ENCODE assay signal across 10 cellular contexts in the genomic region with DNA sequence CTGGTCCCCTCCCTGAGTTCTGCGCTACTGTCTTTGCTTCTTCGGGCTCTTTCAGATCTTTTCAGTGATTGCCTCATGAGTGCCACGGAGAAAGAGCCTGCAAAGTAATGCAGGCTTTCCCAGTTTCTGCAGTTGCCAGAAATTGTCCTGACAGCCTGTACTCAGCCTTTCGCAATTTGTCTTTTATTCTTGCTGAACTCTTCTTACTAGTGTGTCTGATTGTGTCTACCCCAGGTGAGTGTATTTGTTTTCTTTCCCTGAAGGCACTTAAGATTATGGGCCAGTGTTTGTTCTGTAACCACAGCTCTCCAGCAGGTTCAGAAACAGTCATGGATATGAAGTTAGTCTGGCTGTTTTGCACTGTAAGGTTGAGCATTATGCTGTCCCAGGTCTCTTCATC. TPM values are rescaled to one million over a fixed set of nuclear protein-coding genes. Genes with fewer than 3 reads are reported as not detected.
DNase-seq lines count a peak whose midpoint lies in the region; ATAC-seq and TF ChIP-seq lines count a peak whose summit lies in the region.
"Had no signal": no experiment of that assay in that cellular context is flagged by ENCODE, and none has a peak within 500 bp of the region (broad histone marks: within the 10 kb centered on the region; RNA-seq: fewer than 3 reads in every experiment).

No MANE protein-coding gene starts in this region.

- H2BK20ac ChIP-seq in IMR-90 (ENCODE audit: low read depth, low read length): no peak overlapping the region

- H2BK12ac ChIP-seq in mesenchymal stem cell (ENCODE audit: low read length in 2 of 2): no peak overlapping the region

- no peak overlapping the region for H4K91ac ChIP-seq in IMR-90 (ENCODE audit: insufficient read depth, low read depth, low read length)
- no peak overlapping the region for H4K91ac ChIP-seq in mesenchymal stem cell (ENCODE audit: low read length)

- peak overlapping the region; percentile 55; the same call in 1 of the 2 replicates for H3K4me2 ChIP-seq in IMR-90 (ENCODE audit: low read depth, low read length)
- H3K4me2 ChIP-seq in mesenchymal stem cell (ENCODE audit: low read length, poor library complexity, severe bottlenecking): no peak overlapping the region

- H3K18ac ChIP-seq in IMR-90 (ENCODE audit: low read depth, low read length): no peak overlapping the region
- H3K18ac ChIP-seq in mesenchymal stem cell (ENCODE audit: low read depth in 1 of 2, low read length in 2 of 2): no peak overlapping the region

- peak overlapping the region; percentile 11; the same call in 1 of the 2 replicates for H3K27ac ChIP-seq in IMR-90 (ENCODE audit: insufficient read depth, low read length)
- no peak overlapping the region for H3K27ac ChIP-seq in mesenchymal stem cell (ENCODE audit: low read length, poor library complexity, severe bottlenecking)

- no peak overlapping the region; the same call in 1 of the 2 replicates for H3K14ac ChIP-seq in IMR-90 (replicated peaks; ENCODE audit: low read depth, low read length)
- no peak overlapping the region for H3K14ac ChIP-seq in mesenchymal stem cell (ENCODE audit: low read length in 2 of 2)

- no peaks in the 10 kb centered on the region for H3K36me3 ChIP-seq in IMR-90 (ENCODE audit: control insufficient read depth, insufficient read depth, low read length)
- peaks cover 0 to 4% of the 10 kb centered on the region in 2 experiments for H3K36me3 ChIP-seq in mesenchymal stem cell (ENCODE audit: control insufficient read depth in 1 of 2, insufficient read depth in 2 of 2, low read depth in 1 of 2, low read length in 2 of 2)

- no peaks in the 10 kb centered on the region for H3K27me3 Mint-ChIP-seq in central memory CD8-positive, alpha-beta T cell
- H3K27me3 Mint-ChIP-seq: memory B cell had no signal

- no peak overlapping the region for H2AK9ac ChIP-seq in IMR-90 (replicated peaks; ENCODE audit: low read depth, low read length, poor library complexity)

- H2AFZ ChIP-seq in IMR-90 (replicated peaks; ENCODE audit: low read length, poor library complexity) (no peak overlapping the region), mesenchymal stem cell (ENCODE audit: low read depth, low read length) (no peak overlapping the region)

- in situ Hi-C loops in IMR-90 (cut with MboI; ENCODE audit: low sequenced_read_pairs): no loop called here

- H3K9me3 ChIP-seq in IMR-90 (ENCODE audit: control insufficient read depth, insufficient read depth, low read length): no peaks in the 10 kb centered on the region
- H3K9me3 ChIP-seq in mesenchymal stem cell (ENCODE audit: control insufficient read depth, low read length): no peaks in the 10 kb centered on the region

- peaks cover 18% of the 10 kb centered on the region for H3K4me1 ChIP-seq in IMR-90 (ENCODE audit: control insufficient read depth, insufficient read depth, low read length)
- H3K4me1 ChIP-seq in mesenchymal stem cell (ENCODE audit: control insufficient read depth, insufficient read depth, low read depth, low read length): peaks cover 5% of the 10 kb centered on the region

- H4K8ac ChIP-seq in IMR-90 (ENCODE audit: low read depth in 2 of 2, low read length in 2 of 2): no peak overlapping the region
- H4K8ac ChIP-seq in mesenchymal stem cell (ENCODE audit: low read length): no peak overlapping the region

- no peak for TF ChIP-seq RAD21 in IMR-90 (IDR thresholded peaks at IDR 0.05; ENCODE audit: low read length)

- POLR2A ChIA-PET in IMR-90 (lab: Charles Lee; ENCODE audit: unreplicated experiment): no interaction called here

- no peak overlapping the region for H2AK5ac ChIP-seq in IMR-90 (ENCODE audit: low read depth, low read length)
- H2AK5ac ChIP-seq in mesenchymal stem cell (ENCODE audit: low read length, severe bottlenecking): no peak overlapping the region

- H3K27me3 ChIP-seq in IMR-90 (ENCODE audit: control insufficient read depth, insufficient read depth, low read length) (no peaks in the 10 kb centered on the region), mesenchymal stem cell (ENCODE audit: control insufficient read depth in 1 of 2, insufficient read depth in 1 of 2, low read length in 2 of 2) (no peaks in the 10 kb centered on the region)

- no peak overlapping the region for H4K5ac ChIP-seq in IMR-90 (ENCODE audit: low read depth, low read length)

- H3K56ac ChIP-seq in IMR-90 (ENCODE audit: extremely low read depth, insufficient read depth, low read length): no peak overlapping the region

- dilution Hi-C loops in IMR-90 (cut with HindIII; ENCODE audit: low sequenced_read_pairs, unreplicated experiment): no loop called here

- peaks cover 89% of the 10 kb centered on the region for H4K20me1 ChIP-seq in IMR-90 (ENCODE audit: insufficient read depth, low read length)

- ATAC-seq in IMR-90 (ENCODE audit: low read depth) (peak; percentile 34), HG03571 (IDR thresholded peaks at IDR 0.05; ENCODE audit: unreplicated experiment) (no peak)
- no peak for ATAC-seq in central memory CD8-positive, alpha-beta T cell (replicated peaks; ENCODE audit: extremely low read depth, poor library complexity, severe bottlenecking)

- peaks cover 68% of the 10 kb centered on the region for H3K4me1 Mint-ChIP-seq in central memory CD8-positive, alpha-beta T cell

- H3K4me3 Mint-ChIP-seq in central memory CD8-positive, alpha-beta T cell: no peak overlapping the region
- H3K4me3 Mint-ChIP-seq: memory B cell had no signal

- H3K4me3 ChIP-seq in AG10803 (ENCODE audit: low read length) (no peak overlapping the region), IMR-90 (ENCODE audit: insufficient read depth, low read depth, low read length) (no peak overlapping the region), mesenchymal stem cell (ENCODE audit: insufficient read depth in 1 of 2, low read depth in 1 of 2, low read length in 2 of 2) (peak overlapping the region in 1 of 2 experiments; percentile 36)

- intact Hi-C loops in IMR-90 (cut with micrococcal nuclease): no loop called here

- H3K79me1 ChIP-seq in IMR-90 (ENCODE audit: low read depth in 1 of 2, low read length in 2 of 2) (peaks cover 22 to 81% of the 10 kb centered on the region in 2 experiments), mesenchymal stem cell (replicated peaks; ENCODE audit: low read length, poor library complexity, severe bottlenecking) (peaks cover 16% of the 10 kb centered on the region)

- H2BK120ac ChIP-seq in IMR-90 (ENCODE audit: low read depth, low read length) (no peak overlapping the region), mesenchymal stem cell (ENCODE audit: low read depth, low read length) (no peak overlapping the region)

- H3K9me3 Mint-ChIP-seq in central memory CD8-positive, alpha-beta T cell: no peaks in the 10 kb centered on the region
- H3K9me3 Mint-ChIP-seq: memory B cell had no signal

- H3K9ac ChIP-seq in IMR-90 (ENCODE audit: low read depth, low read length) (no peak overlapping the region), mesenchymal stem cell (ENCODE audit: low read length) (peak overlapping the region; percentile 55)

- CTCF ChIA-PET in IMR-90 (lab: Yijun Ruan, JAX): no interaction called here

- TF ChIP-seq CTCF in AG10803 (conservative IDR thresholded peaks at IDR 0.05; ENCODE audit: low read length) (no peak), IMR-90 (conservative IDR thresholded peaks at IDR 0.05; ENCODE audit: low read depth, low read length) (no peak)

- no peak overlapping the region for H2BK5ac ChIP-seq in IMR-90 (ENCODE audit: low read depth, low read length, poor library complexity, severe bottlenecking)
- no peak overlapping the region for H2BK5ac ChIP-seq in mesenchymal stem cell (ENCODE audit: low read depth, low read length, poor library complexity, severe bottlenecking)

- peak overlapping the region; percentile 54 for H3K27ac Mint-ChIP-seq in central memory CD8-positive, alpha-beta T cell (ENCODE audit: low read depth)
- H3K27ac Mint-ChIP-seq: memory B cell had no signal

- H2BK15ac ChIP-seq in IMR-90 (ENCODE audit: low read depth, low read length) (no peak overlapping the region), mesenchymal stem cell (ENCODE audit: low read depth, poor library complexity, severe bottlenecking) (no peak overlapping the region)

- DNase-seq in AG10803 (ENCODE audit: low read depth) (peak; percentile 63), IMR-90 (peak; percentile 41), mesenchymal stem cell (peak; percentile 55), NCI-H1105 treated with DMSO at 0.1 percent for 48 hours (lab: John Stamatoyannopoulos, UW) (no peak), DMS 273 treated with DMSO at 0.1 percent for 48 hours (lab: John Stamatoyannopoulos, UW) (no peak)
- no peak for DNase-seq in central memory CD8-positive, alpha-beta T cell (ENCODE audit: low spot score in 2 of 2)
- DNase-seq in central memory CD4-positive, alpha-beta T cell: no peak
- DNase-seq: aorta had no signal

- peaks cover 15% of the 10 kb centered on the region for H3K9me1 ChIP-seq in IMR-90 (ENCODE audit: insufficient read depth, low read length)

- H3K4ac ChIP-seq in IMR-90 (ENCODE audit: low read depth, low read length) (no peak overlapping the region), mesenchymal stem cell (ENCODE audit: low read depth in 1 of 2, low read length in 2 of 2) (no peak overlapping the region)

- no peak for TF ChIP-seq POLR2A in IMR-90 (IDR thresholded peaks at IDR 0.05; ENCODE audit: low read depth, low read length)

- WGBS in IMR-90 (ENCODE audit: extremely low coverage in 2 of 2, insufficient read length in 1 of 2), 2 experiments: 45% methylated on average over 3 of the region's 4 CpGs; no CpG with 5 or more reads in 1 of the 2 experiments
- WGBS in mesenchymal stem cell: 70% methylated on average over 4 of the region's 4 CpGs

- no peaks in the 10 kb centered on the region for H3K36me3 Mint-ChIP-seq in central memory CD8-positive, alpha-beta T cell (ENCODE audit: insufficient read depth)

- H3K23ac ChIP-seq in IMR-90 (ENCODE audit: low read depth, low read length): peak overlapping the region; percentile 37; the same call in 1 of the 2 replicates
- H3K23ac ChIP-seq in mesenchymal stem cell (ENCODE audit: low read length in 2 of 2): no peak overlapping the region

- no TSS peak for BruUV-seq in IMR-90 (replicated peaks; lab: Mats Ljungman, UMichigan)

TF ChIP-seq in IMR-90, 13 proteins besides CTCF, POLR2A, EP300 and RAD21:
- TF ChIP-seq CEBPB (IDR thresholded peaks at IDR 0.05; ENCODE audit: low read depth, low read length) (peak; percentile 68), SMC3 (IDR thresholded peaks at IDR 0.05; ENCODE audit: low read depth, low read length) (no peak)
TF ChIP-seq in IMR-90: peak in this region for 1.

RNA-seq across cellular contexts. Expression of gene FAM193A, which starts 47.1 kb away (rescaled TPM):
- total RNA-seq in IMR-90 (2012; rRNA removed): 6.8 and 8.1 TPM in 2 replicates
- 9.5 and 11.0 TPM in 2 replicates for polyA plus RNA-seq in IMR-90 (2012; rRNA removed)
- 7.7 and 8.2 TPM in 2 replicates for polyA plus RNA-seq in IMR-90 (2012; cell fraction: cytosol; rRNA removed)
- polyA plus RNA-seq in IMR-90 (2012; cell fraction: nucleus; rRNA removed; ENCODE audit: low replicate concordance): 35.7 and 38.6 TPM in 2 replicates
- 12.6 TPM for polyA plus RNA-seq in mesenchymal stem cell (2013, experiment 1 of 2)
- polyA plus RNA-seq in mesenchymal stem cell (2013, experiment 2 of 2): 11.6 TPM

Comparison
In these comparisons a context has a peak if more than half of its experiments do, and no peak if none do; other contexts are left out.
1. DNase-seq: peak in AG10803 (single experiment), IMR-90 (single experiment) and mesenchymal stem cell (single experiment); none in central memory CD8-positive, alpha-beta T cell (0 of 2), central memory CD4-positive, alpha-beta T cell (single experiment), NCI-H1105 treated with DMSO at 0.1 percent for 48 hours (single experiment) and DMS 273 treated with DMSO at 0.1 percent for 48 hours (single experiment).